Comparison of ENCODE assay signal across 9 cellular contexts in the genomic region with DNA sequence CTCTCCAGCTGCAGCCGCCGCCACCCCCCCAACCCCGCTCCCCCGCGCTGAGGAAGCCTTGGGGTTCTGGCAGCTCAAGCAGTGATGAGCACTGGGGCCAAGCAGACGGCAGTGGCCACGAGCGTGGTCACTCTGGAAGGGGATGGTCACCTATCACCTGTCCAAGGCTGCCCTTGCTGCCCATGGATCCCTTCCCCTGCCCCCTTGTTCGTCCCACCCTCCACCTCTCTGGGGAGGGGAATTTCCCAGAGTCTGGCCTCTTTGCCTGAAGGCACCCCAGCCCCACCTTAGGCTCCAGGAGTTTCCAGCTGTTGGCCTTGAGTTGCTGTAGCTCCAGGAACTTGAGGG. TPM values are rescaled to one million over a fixed set of nuclear protein-coding genes. Genes with fewer than 3 reads are reported as not detected.
DNase-seq lines count a peak whose midpoint lies in the region; TF ChIP-seq lines count a peak whose summit lies in the region.
"Had no signal": no experiment of that assay in that cellular context is flagged by ENCODE, and none has a peak within 500 bp of the region (broad histone marks: within the 10 kb centered on the region; RNA-seq: fewer than 3 reads in every experiment).

No MANE protein-coding gene starts in this region.

- TF ChIP-seq EP300 in ovary (IDR thresholded peaks at IDR 0.05) = no peak

- no peaks in the 10 kb centered on the region for H3K36me3 ChIP-seq in CD4-positive, alpha-beta memory T cell (ENCODE audit: insufficient read depth, low read length)
- no peaks in the 10 kb centered on the region for H3K36me3 ChIP-seq in KMS-11 (ENCODE audit: insufficient read depth)
- H3K36me3 ChIP-seq in ovary = no peaks in the 10 kb centered on the region

- peaks cover 0 to 3% (median 0%) of the 10 kb centered on the region in 8 donors for H3K9me3 Mint-ChIP-seq in CD4-positive, alpha-beta memory T cell
- H3K9me3 Mint-ChIP-seq in dendritic cell treated with granulocyte-macrophage colony-stimulating factor and Interleukin-4, amounts not matched to agents 40 ng/mL and 50 ng/mL, for 4 days = no peaks in the 10 kb centered on the region

- peaks cover 24 to 56% (median 34%) of the 10 kb centered on the region in 4 donors for H3K4me1 Mint-ChIP-seq in CD4-positive, alpha-beta memory T cell
- peaks cover 33% of the 10 kb centered on the region for H3K4me1 Mint-ChIP-seq in dendritic cell treated with granulocyte-macrophage colony-stimulating factor and Interleukin-4, amounts not matched to agents 40 ng/mL and 50 ng/mL, for 4 days (ENCODE audit: low read depth)

- TF ChIP-seq CTCF in KMS-11 (conservative IDR thresholded peaks at IDR 0.05; ENCODE audit: low read depth, low read length) (no peak), ovary (IDR thresholded peaks at IDR 0.05) (no peak), GM13976 (IDR thresholded peaks at IDR 0.05; ENCODE audit: borderline replicate concordance, control extremely low read depth, extremely low read depth, insufficient read depth, missing control alignments) (no peak)

- POLR2A ChIA-PET in CD4-positive, alpha-beta memory T cell (lab: Charles Lee; ENCODE audit: partially characterized antibody) = interaction anchor here (0.9 to 3.4 kb wide), 8 partner anchors 11 to 903 kb away, joined by 3 to 25 read pairs (median 4); a partner anchor contains a TSS

- intact Hi-C loops in CD4-positive, alpha-beta memory T cell (cut with micrococcal nuclease) = loop anchor here (1.0 to 10.0 kb wide), 5 partner anchors 14 to 326 kb away; a partner anchor contains a TSS
- intact Hi-C loops in dendritic cell treated with granulocyte-macrophage colony-stimulating factor and Interleukin-4, amounts not matched to agents 40 ng/mL and 50 ng/mL, for 4 days (cut with micrococcal nuclease) = loop anchor here (1.0 kb wide), 1 partner anchor 14 kb away; no protein-coding TSS in a partner anchor
- intact Hi-C loops in ovary (cut with DNase I) = loop anchor here in 2 of 4 donors (5.0 to 10.0 kb wide), 2 partner anchors 79 to 328 kb away; a partner anchor contains a TSS

- no peaks in the 10 kb centered on the region for H3K27me3 ChIP-seq in CD4-positive, alpha-beta memory T cell (ENCODE audit: insufficient read depth, low read length)
- H3K27me3 ChIP-seq in KMS-11 (ENCODE audit: insufficient read depth, low read depth) (no peaks in the 10 kb centered on the region), ovary (no peaks in the 10 kb centered on the region)

- peak overlapping the region in 4 of 7 donors; percentile 25 to 95 (median 68) for H3K27ac Mint-ChIP-seq in CD4-positive, alpha-beta memory T cell
- peak overlapping the region; percentile 87 for H3K27ac Mint-ChIP-seq in dendritic cell treated with granulocyte-macrophage colony-stimulating factor and Interleukin-4, amounts not matched to agents 40 ng/mL and 50 ng/mL, for 4 days

- whole genome bisulfite sequencing in ovary, 3 donors = 8 to 15% (median 12%) methylated on average over 8 to 9 of the region's 9 CpGs

- peak overlapping the region; percentile 66; the same call in 1 of the 2 replicates for H3K4me2 ChIP-seq in KMS-11

- peak overlapping the region; percentile 95; the same call in 1 of the 2 replicates for H3K9ac ChIP-seq in KMS-11

- no peak for DNase-seq in CD4-positive, alpha-beta memory T cell
- DNase-seq in ovary (peak in 1 of 5 donors; percentile 22), GM13976 (ENCODE audit: low spot score) (no peak), AG08396 (ENCODE audit: low spot score) (no peak), KBM-7 (no peak)
- DNase-seq in stimulated activated CD4-positive, alpha-beta T cell treated with anti-CD3 and anti-CD28 coated beads, Interleukin-15, amount 100 ng/mL, for 24 hours = no peak
- DNase-seq: NCI-H1930 had no signal

- H3K27ac ChIP-seq in CD4-positive, alpha-beta memory T cell (ENCODE audit: low read depth, low read length) = peak overlapping the region; percentile 74
- 0 out of 2 replicates have a peak overlapping the region, but pooled peaks have one; percentile 83 for H3K27ac ChIP-seq in KMS-11
- H3K27ac ChIP-seq in ovary = peak overlapping the region; percentile 79 to 80

- peak overlapping the region in 7 of 8 donors; percentile 30 to 92 (median 88) for H3K4me3 Mint-ChIP-seq in CD4-positive, alpha-beta memory T cell
- H3K4me3 Mint-ChIP-seq in dendritic cell treated with granulocyte-macrophage colony-stimulating factor and Interleukin-4, amounts not matched to agents 40 ng/mL and 50 ng/mL, for 4 days = peak overlapping the region; percentile 85

- H4K20me1 ChIP-seq in KMS-11 (ENCODE audit: insufficient read depth) = no peaks in the 10 kb centered on the region

- no peak for TF ChIP-seq POLR2A in ovary (IDR thresholded peaks at IDR 0.05)

- H3K27me3 Mint-ChIP-seq in CD4-positive, alpha-beta memory T cell = peaks cover 7% of the 10 kb centered on the region in 2 donors
- H3K27me3 Mint-ChIP-seq in dendritic cell treated with granulocyte-macrophage colony-stimulating factor and Interleukin-4, amounts not matched to agents 40 ng/mL and 50 ng/mL, for 4 days = peaks cover 27% of the 10 kb centered on the region

- H3K79me2 ChIP-seq in KMS-11 (ENCODE audit: insufficient read depth, low read depth) = no peaks in the 10 kb centered on the region

- peak overlapping the region; percentile 94 for H2AFZ ChIP-seq in KMS-11 (ENCODE audit: low read depth)

- H3K4me3 ChIP-seq in CD4-positive, alpha-beta memory T cell (ENCODE audit: low read length in 2 of 2) = peak overlapping the region; percentile 61 to 69
- peak overlapping the region; percentile 63 for H3K4me3 ChIP-seq in KMS-11 (IDR thresholded peaks at IDR 0.05; ENCODE audit: insufficient read depth, low read depth, low read length)
- H3K4me3 ChIP-seq in ovary = peak overlapping the region; percentile 64

- CTCF ChIA-PET in CD4-positive, alpha-beta memory T cell (lab: Charles Lee; ENCODE audit: partially characterized antibody) = interaction anchor here (0.8 to 5.9 kb wide), 14 partner anchors 8 to 164 kb away, joined by 3 to 57 read pairs (median 3); a partner anchor contains a TSS

- no peaks in the 10 kb centered on the region for H3K9me3 ChIP-seq in CD4-positive, alpha-beta memory T cell (ENCODE audit: control insufficient read depth in 1 of 2, low read length in 2 of 2)
- no peaks in the 10 kb centered on the region for H3K9me3 ChIP-seq in ovary

- H3K36me3 Mint-ChIP-seq in CD4-positive, alpha-beta memory T cell = no peaks in the 10 kb centered on the region
- H3K36me3 Mint-ChIP-seq in dendritic cell treated with granulocyte-macrophage colony-stimulating factor and Interleukin-4, amounts not matched to agents 40 ng/mL and 50 ng/mL, for 4 days (ENCODE audit: low read depth) = no peaks in the 10 kb centered on the region

- peaks cover 36% of the 10 kb centered on the region for H3K4me1 ChIP-seq in CD4-positive, alpha-beta memory T cell (ENCODE audit: insufficient read depth, low read length)
- H3K4me1 ChIP-seq in KMS-11 (ENCODE audit: low read depth, poor library complexity, severe bottlenecking) (peaks cover 3% of the 10 kb centered on the region), ovary (ENCODE audit: insufficient read depth) (peaks cover 6% of the 10 kb centered on the region)

- in situ Hi-C loops in GM13976 (cut with MboI; ENCODE audit: low sequenced_read_pairs, unreplicated experiment) (no loop called here), KBM-7 (cut with MboI; ENCODE audit: low pct_unique_long_range_greater_than_20kb, low sequenced_read_pairs) (no loop called here)

RNA-seq across cellular contexts. Expression of a gene that starts 7.2 kb away (rescaled TPM):
- total RNA-seq in CD4-positive, alpha-beta memory T cell = 10 to 100 TPM; 32.0 to 35.5 TPM
- polyA plus RNA-seq in CD4-positive, alpha-beta memory T cell = 100 to 1,000 TPM in 1 of 2 donors, 10 to 100 TPM in 1; 76.1 to 146 TPM
- total RNA-seq in ovary = 10 to 100 TPM; 15.4 to 32.3 (median 24.4) TPM
- 10 to 100 TPM; 18.4 to 28.1 TPM for polyA plus RNA-seq in ovary
